Comparison of ENCODE assay signal across 11 cellular contexts in the genomic region with DNA sequence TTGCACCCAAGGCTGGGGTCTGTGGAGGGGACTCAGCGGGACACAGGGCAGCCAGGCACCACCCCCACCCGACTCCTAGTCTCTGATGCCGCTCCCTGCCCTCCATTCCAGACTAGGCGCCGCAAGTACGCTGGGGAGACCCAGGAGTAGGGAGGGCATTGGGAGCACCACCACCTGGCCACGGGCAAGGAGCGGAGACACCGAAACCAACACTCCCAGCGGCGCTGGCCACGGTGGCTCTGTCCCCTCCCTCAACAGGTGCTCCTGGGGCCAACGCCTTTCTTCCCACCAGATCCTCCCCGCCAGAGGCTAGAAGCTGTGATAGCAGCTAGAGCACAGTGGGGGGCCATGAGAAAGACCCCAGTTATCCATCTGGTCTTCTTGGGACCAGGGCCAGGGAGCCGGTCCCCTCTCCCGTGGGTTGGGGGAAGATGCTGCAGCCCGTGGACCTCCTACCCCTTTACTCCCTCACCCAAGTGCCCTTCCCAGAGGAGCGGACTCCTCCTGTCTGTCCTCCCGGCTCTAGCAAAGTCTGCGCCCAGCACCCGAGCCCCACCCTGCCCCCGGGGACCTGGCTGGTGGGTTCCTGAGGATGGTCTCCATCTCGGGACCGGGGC. TPM values are rescaled to one million over a fixed set of nuclear protein-coding genes. Genes with fewer than 3 reads are reported as not detected.
A peak's percentile ranks its signal among the peaks of the same experiment; 100 is the strongest.
DNase-seq lines count a peak whose midpoint lies in the region; ATAC-seq and TF ChIP-seq lines count a peak whose summit lies in the region.
"Had no signal": no experiment of that assay in that cellular context is flagged by ENCODE, and none has a peak within 500 bp of the region (broad histone marks: within the 10 kb centered on the region; RNA-seq: fewer than 3 reads in every experiment).

No MANE protein-coding gene starts in this region.

- no peak for DNase-seq in CD8-positive, alpha-beta T cell
- DNase-seq in RWPE2 (ENCODE audit: low spot score), result no peak
- no peak for DNase-seq in EL
- no peak for DNase-seq in nucleus accumbens (lab: John Stamatoyannopoulos, UW)
- no peak for DNase-seq in heart left ventricle
- DNase-seq: kidney had no signal

- no peak for ATAC-seq in CD8-positive, alpha-beta T cell
- no peak for ATAC-seq in RWPE2 (ENCODE audit: low read depth)
- ATAC-seq in GM18505 (IDR thresholded peaks at IDR 0.05; ENCODE audit: unreplicated experiment), result no peak
- ATAC-seq in heart left ventricle, result no peak

- TF ChIP-seq POLR2A in GM18505 (IDR thresholded peaks at IDR 0.05; ENCODE audit: borderline replicate concordance, extremely low read depth, insufficient read depth, insufficient read length) (no peak), heart left ventricle (IDR thresholded peaks at IDR 0.05) (no peak)

- peaks cover 9% of the 10 kb centered on the region for H3K27me3 ChIP-seq in CD8-positive, alpha-beta T cell (ENCODE audit: insufficient read depth, low read length)
- H3K27me3 ChIP-seq in RWPE2 (ENCODE audit: insufficient read depth, poor library complexity, severe bottlenecking) (peaks cover 5% of the 10 kb centered on the region), iPS-20b (ENCODE audit: insufficient read depth, low read length) (peaks cover 44% of the 10 kb centered on the region), heart left ventricle (peaks cover 11 to 39% (median 30%) of the 10 kb centered on the region in 9 donors)

- H3K27ac ChIP-seq in 22Rv1, result peak overlapping the region; percentile 78; the same call in 1 of the 2 replicates
- no peak overlapping the region for H3K27ac ChIP-seq in CD8-positive, alpha-beta T cell (ENCODE audit: low read depth, low read length)
- no peak overlapping the region for H3K27ac ChIP-seq in RWPE2 (ENCODE audit: poor library complexity, severe bottlenecking)
- no peak overlapping the region for H3K27ac ChIP-seq in iPS-20b (ENCODE audit: low read length)
- no peak overlapping the region for H3K27ac ChIP-seq in heart left ventricle

- WGBS in heart left ventricle, 4 donors, result 14 to 21% (median 16%) methylated on average over 14 to 24 of the region's 24 CpGs

- H3K4me1 ChIP-seq in CD8-positive, alpha-beta T cell (ENCODE audit: insufficient read depth, low read length), result peaks cover 26% of the 10 kb centered on the region
- peaks cover 8% of the 10 kb centered on the region for H3K4me1 ChIP-seq in RWPE2 (ENCODE audit: insufficient read depth, poor library complexity, severe bottlenecking)
- H3K4me1 ChIP-seq in iPS-20b (ENCODE audit: insufficient read depth, low read length), result peaks cover 21% of the 10 kb centered on the region; the same call in 1 of the 2 replicates
- H3K4me1 ChIP-seq in heart left ventricle, result peaks cover 8 to 48% (median 27%) of the 10 kb centered on the region in 12 donors

- CTCF ChIA-PET in CD8-positive, alpha-beta T cell (lab: Charles Lee), result interaction anchor here (0.6 to 1.2 kb wide), 2 partner anchors 32 to 59 kb away, joined by 3 read pairs; no protein-coding TSS in a partner anchor

- peaks cover 6% of the 10 kb centered on the region for H3K36me3 ChIP-seq in CD8-positive, alpha-beta T cell (ENCODE audit: insufficient read depth, low read length)
- H3K36me3 ChIP-seq in RWPE2 (ENCODE audit: low read depth) (peaks cover 19% of the 10 kb centered on the region), iPS-20b (ENCODE audit: insufficient read depth, low read depth, low read length) (peaks cover 22% of the 10 kb centered on the region), heart left ventricle (peaks cover 0 to 20% (median 13%) of the 10 kb centered on the region in 9 donors)

- H3K9me3 Mint-ChIP-seq in CD8-positive, alpha-beta T cell, result no peaks in the 10 kb centered on the region

- no peak overlapping the region for H3K4me3 ChIP-seq in CD8-positive, alpha-beta T cell (ENCODE audit: low read depth, low read length)
- peak overlapping the region; percentile 48 for H3K4me3 ChIP-seq in RWPE2 (ENCODE audit: severe bottlenecking)
- peak overlapping the region; percentile 68 for H3K4me3 ChIP-seq in iPS-20b (ENCODE audit: low read length)
- H3K4me3 ChIP-seq in heart left ventricle, result no peak overlapping the region

- POLR2A ChIA-PET in CD8-positive, alpha-beta T cell (lab: Charles Lee), result interaction anchor here (0.6 to 1.9 kb wide), 2 partner anchors 18 to 507 kb away, joined by 3 to 7 read pairs; partner anchors contain the start of gene TBL3

- peaks cover 13% of the 10 kb centered on the region for H3K36me3 Mint-ChIP-seq in CD8-positive, alpha-beta T cell

- H3K9me3 ChIP-seq in CD8-positive, alpha-beta T cell (ENCODE audit: low read length), result no peaks in the 10 kb centered on the region
- H3K9me3 ChIP-seq in RWPE2 (ENCODE audit: severe bottlenecking) (no peaks in the 10 kb centered on the region), iPS-20b (ENCODE audit: insufficient read depth, low read depth, low read length) (no peaks in the 10 kb centered on the region), heart left ventricle (no peaks in the 10 kb centered on the region)

- H3K4me3 Mint-ChIP-seq in CD8-positive, alpha-beta T cell, result peak overlapping the region; percentile 66

- H3K9ac ChIP-seq in iPS-20b (ENCODE audit: low read depth, low read length), result peak overlapping the region; percentile 53; the same call in 1 of the 2 replicates

- no peak overlapping the region for H3K27ac Mint-ChIP-seq in CD8-positive, alpha-beta T cell

- TF ChIP-seq CTCF in 22Rv1 (IDR thresholded peaks at IDR 0.05) (no peak), RWPE2 (IDR thresholded peaks at IDR 0.05; ENCODE audit: poor library complexity, severe bottlenecking) (no peak), heart left ventricle (IDR thresholded peaks at IDR 0.05) (no peak)
- no peak for TF ChIP-seq CTCF in CD8-positive, alpha-beta T cell (IDR thresholded peaks at IDR 0.05)

- H3K27me3 Mint-ChIP-seq in CD8-positive, alpha-beta T cell (ENCODE audit: low read depth), result peaks cover 9% of the 10 kb centered on the region

- H3K4me1 Mint-ChIP-seq in CD8-positive, alpha-beta T cell (ENCODE audit: low read depth), result peaks cover 33% of the 10 kb centered on the region

- intact Hi-C loops in CD8-positive, alpha-beta T cell (cut with DNase I, micrococcal nuclease), result no loop called here
- intact Hi-C loops in heart left ventricle (cut with DNase I), result no loop called here

RNA-seq across cellular contexts. Expression of gene SYNGR3, which starts 0.5 kb away (rescaled TPM):
- 1 to 10 TPM; 6.2 to 6.6 TPM for total RNA-seq in CD8-positive, alpha-beta T cell
- total RNA-seq in heart left ventricle, result 1 to 10 TPM in 3 of 9 donors, under 1 TPM in 6; 0.19 to 1.3 (median 0.86) TPM
- polyA plus RNA-seq in heart left ventricle, result 1 to 10 TPM in 1 of 2 donors, under 1 TPM in 1; 0.53 to 2.7 TPM

RNA-seq across cellular contexts. Expression of gene GFER, which starts 5.3 kb away (rescaled TPM):
- 10 to 100 TPM; 15.6 to 16.1 TPM for total RNA-seq in CD8-positive, alpha-beta T cell
- total RNA-seq in heart left ventricle, result 10 to 100 TPM; 18.0 to 29.9 (median 23.5) TPM
- 10 to 100 TPM; 36.6 to 51.1 TPM for polyA plus RNA-seq in heart left ventricle

RNA-seq across cellular contexts. Expression of gene NOXO1, which starts 8.0 kb away (rescaled TPM):
- total RNA-seq in CD8-positive, alpha-beta T cell, result under 1 TPM; 0.76 to 0.83 TPM
- total RNA-seq in heart left ventricle, result not detected
- polyA plus RNA-seq in heart left ventricle, result under 1 TPM; 0.06 to 0.15 TPM
- total RNA-seq: renal cortical epithelial cell, RPMI7951 had no signal

RNA-seq across cellular contexts. Expression of gene TBL3, which starts 17.5 kb away (rescaled TPM):
- 10 to 100 TPM; 15.4 to 16.6 TPM for total RNA-seq in CD8-positive, alpha-beta T cell
- 10 to 100 TPM; 19.3 to 68.7 (median 21.5) TPM for total RNA-seq in heart left ventricle
- polyA plus RNA-seq in heart left ventricle, result 10 to 100 TPM; 57.9 to 59.5 TPM

RNA-seq across cellular contexts. Expression of gene ZNF598, which starts 20.3 kb away (rescaled TPM):
- total RNA-seq in CD8-positive, alpha-beta T cell, result 10 to 100 TPM; 49.0 to 50.8 TPM
- 10 to 100 TPM; 10.9 to 47.4 (median 17.0) TPM for total RNA-seq in heart left ventricle
- polyA plus RNA-seq in heart left ventricle, result 10 to 100 TPM in 1 of 2 donors, 1 to 10 TPM in 1; 9.4 to 33.8 TPM

Comparison
In these comparisons a context has a peak if more than half of its experiments do, and no peak if none do; other contexts are left out.
1. H3K4me3 ChIP-seq: peak in RWPE2 (single experiment) and iPS-20b (single experiment); none in CD8-positive, alpha-beta T cell (single experiment) and heart left ventricle (0 of 12).